ENCODE assay signal across 34 cellular contexts in the genomic region with DNA sequence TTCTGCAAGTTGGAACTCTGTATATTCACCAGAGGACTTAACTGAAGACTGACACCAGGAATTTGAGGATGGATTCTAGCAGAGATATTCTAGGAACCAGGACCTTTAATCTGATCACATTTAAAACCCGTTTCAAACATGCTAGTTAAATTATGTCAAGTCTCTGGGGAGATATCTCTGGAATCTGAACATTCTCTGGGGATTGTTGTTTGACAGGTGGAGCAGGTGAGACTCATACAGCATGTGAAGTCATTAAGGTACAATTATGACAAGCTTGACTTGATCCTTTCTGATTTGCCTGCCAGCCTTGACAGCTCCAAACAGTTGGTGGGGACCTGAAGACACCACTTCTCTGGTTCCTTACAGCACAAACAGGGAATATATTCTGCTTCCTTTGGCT.
"Had no signal": no experiment of that assay in that cellular context is flagged by ENCODE, and none has a peak within 500 bp of the region (broad histone marks: within the 10 kb centered on the region; RNA-seq: fewer than 3 reads in every experiment).

No MANE protein-coding gene starts in this region.

- H3K27me3 Mint-ChIP-seq: activated B cell treated with CpG ODN at 0.5 μM for 24 hours; activated CD4-positive, alpha-beta memory T cell treated with anti-CD3 and anti-CD28 coated beads for 36 hours; T-helper 17 cell had no signal

- H3K9me3 ChIP-seq: adrenal gland, Peyer's patch, SJSA1 had no signal

- H3K4me3 Mint-ChIP-seq: activated B cell treated with CpG ODN at 0.5 μM for 24 hours; activated CD4-positive, alpha-beta memory T cell treated with anti-CD3 and anti-CD28 coated beads for 36 hours; activated naive CD4-positive, alpha-beta T cell treated with anti-CD3 and anti-CD28 coated beads for 36 hours; activated T-cell treated with anti-CD3 and anti-CD28 coated beads, Interleukin-2, amount 50 U/mL, for 4 hours; activated T-helper 1 cell treated with anti-CD3 and anti-CD28 coated beads, Interleukin-12 subunit alpha, Interleukin-12 subunit beta, Interleukin-2, Interleukin-4 antibody, amounts not matched to agents 30 ng/mL and 10 ng/mL and 1 ng/mL, durations not matched to agents 14 hours and 24 hours and 36 hours; brain; IgD-negative memory B cell; T-cell; T-helper 17 cell had no signal

- H3K4me1 ChIP-seq: Peyer's patch had no signal

- H3K27me3 ChIP-seq: adrenal gland, MG63, Peyer's patch, SJSA1 had no signal

- H3K4me3 ChIP-seq: adrenal gland, MG63, Peyer's patch, SJSA1 had no signal

- DNase-seq: activated B cell treated with CpG ODN at 0.5 μM for 24 hours; activated CD4-positive, alpha-beta memory T cell treated with anti-CD3 and anti-CD28 coated beads for 36 hours; activated CD4-positive, alpha-beta T cell treated with anti-CD3 and anti-CD28 coated beads for 4 hours; activated CD4-positive, alpha-beta T cell treated with anti-CD3 and anti-CD28 coated beads, Interleukin-2, amount 50 U/mL, for 1 hour; activated CD4-positive, CD25-positive, alpha-beta regulatory T cell treated with anti-CD3 and anti-CD28 coated beads, Interleukin-2, amount 50 U/mL, for 72 hours; activated CD8-positive, alpha-beta memory T cell treated with anti-CD3 and anti-CD28 coated beads, Interleukin-2, amount 50 U/mL, for 4 hours; activated gamma-delta T cell treated with Interleukin-2 at 50 U/mL for 16 hours; activated naive CD4-positive, alpha-beta T cell treated with anti-CD3 and anti-CD28 coated beads for 36 hours; activated T-cell treated with anti-CD3 and anti-CD28 coated beads for 4 hours; activated T-cell treated with anti-CD3 and anti-CD28 coated beads, Interleukin-2, amount 50 U/mL, for 4 hours; adrenal gland; central memory CD4-positive, alpha-beta T cell; Kasumi-1; KBM-7; MG63; NCI-H1048; NCI-H1105 treated with DMSO at 0.1 percent for 48 hours; NCI-H1436; NCI-H1694; NCI-H2029 treated with DMSO at 0.1 percent for 48 hours; NCI-H345; NCI-H774; PC-3; Peyer's patch; RPMI8226; SHP77 treated with DMSO at 0.1 percent for 48 hours; T-cell; T-helper 17 cell had no signal

- H3K36me3 ChIP-seq: adrenal gland, MG63, Peyer's patch, SJSA1 had no signal

- H3K9me3 Mint-ChIP-seq: activated B cell treated with CpG ODN at 0.5 μM for 24 hours; activated CD4-positive, alpha-beta memory T cell treated with anti-CD3 and anti-CD28 coated beads for 36 hours; activated T-helper 1 cell treated with anti-CD3 and anti-CD28 coated beads, Interleukin-12 subunit alpha, Interleukin-12 subunit beta, Interleukin-2, Interleukin-4 antibody, amounts not matched to agents 30 ng/mL and 10 ng/mL and 1 ng/mL, durations not matched to agents 14 hours and 24 hours and 36 hours had no signal

- H3K27ac Mint-ChIP-seq: activated B cell treated with CpG ODN at 0.5 μM for 24 hours; activated CD4-positive, alpha-beta memory T cell treated with anti-CD3 and anti-CD28 coated beads for 36 hours; activated naive CD4-positive, alpha-beta T cell treated with anti-CD3 and anti-CD28 coated beads for 36 hours; activated naive CD4-positive, alpha-beta T cell treated with anti-CD3 and anti-CD28 coated beads, Interleukin-2, amount 50 U/mL, for 72 hours; activated T-helper 1 cell treated with anti-CD3 and anti-CD28 coated beads, Interleukin-12 subunit alpha, Interleukin-12 subunit beta, Interleukin-2, Interleukin-4 antibody, amounts not matched to agents 30 ng/mL and 10 ng/mL and 1 ng/mL, durations not matched to agents 14 hours and 24 hours and 36 hours; brain; IgD-negative memory B cell; T-cell; T-helper 17 cell had no signal

- H3K4me1 Mint-ChIP-seq: activated B cell treated with CpG ODN at 0.5 μM for 24 hours, IgD-negative memory B cell, T-cell, T-helper 17 cell had no signal

- H3K27ac ChIP-seq: adrenal gland, Peyer's patch, SJSA1, VCaP had no signal

- H3K36me3 Mint-ChIP-seq: activated CD4-positive, alpha-beta memory T cell treated with anti-CD3 and anti-CD28 coated beads for 36 hours; activated naive CD4-positive, alpha-beta T cell treated with anti-CD3 and anti-CD28 coated beads, Interleukin-2, amount 50 U/mL, for 72 hours; T-cell had no signal
